Comparison of ENCODE assay signal across 15 cellular contexts in the genomic region with DNA sequence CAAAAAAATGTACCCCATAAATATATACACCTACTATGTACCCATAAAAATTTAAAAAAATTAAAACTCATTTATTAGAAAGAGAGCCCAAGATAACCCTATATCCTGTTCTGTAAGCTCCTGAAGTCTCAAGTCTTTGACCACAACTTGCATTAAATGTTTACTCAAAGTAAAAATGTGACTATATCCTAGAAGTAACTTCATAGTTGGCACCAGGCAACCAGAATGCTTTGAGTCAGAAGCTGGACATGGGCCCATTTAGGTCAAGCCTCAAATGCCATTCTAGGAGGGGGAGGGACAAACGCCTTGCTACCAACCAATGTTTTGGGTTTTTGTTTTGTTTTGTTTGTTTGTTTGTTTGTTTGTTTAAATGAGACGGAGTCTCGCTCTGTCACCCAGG. TPM values are rescaled to one million over a fixed set of nuclear protein-coding genes. Genes with fewer than 3 reads are reported as not detected.
DNase-seq lines count a peak whose midpoint lies in the region; ATAC-seq and TF ChIP-seq lines count a peak whose summit lies in the region.
"Had no signal": no experiment of that assay in that cellular context is flagged by ENCODE, and none has a peak within 500 bp of the region (broad histone marks: within the 10 kb centered on the region; RNA-seq: fewer than 3 reads in every experiment).

No MANE protein-coding gene starts in this region.

- no peaks in the 10 kb centered on the region for H3K9me3 Mint-ChIP-seq in activated T-helper 17 cell treated with anti-CD3 and anti-CD28 coated beads, Interleukin-2, amount 50 U/mL, for 72 hours
- H3K9me3 Mint-ChIP-seq in activated CD4-positive, alpha-beta memory T cell treated with anti-CD3 and anti-CD28 coated beads, Interleukin-2, amount 10 ng/mL, durations not matched to agents 7 days and 5 days = no peaks in the 10 kb centered on the region
- H3K9me3 Mint-ChIP-seq: immature natural killer cell had no signal

- H3K27me3 Mint-ChIP-seq in activated T-helper 17 cell treated with anti-CD3 and anti-CD28 coated beads, Interleukin-2, amount 50 U/mL, for 72 hours = no peaks in the 10 kb centered on the region
- no peaks in the 10 kb centered on the region for H3K27me3 Mint-ChIP-seq in activated CD4-positive, alpha-beta memory T cell treated with anti-CD3 and anti-CD28 coated beads, Interleukin-2, amount 10 ng/mL, durations not matched to agents 7 days and 5 days
- H3K27me3 Mint-ChIP-seq: activated CD8-positive, alpha-beta memory T cell treated with anti-CD3 and anti-CD28 coated beads, Interleukin-2, amount 10 ng/mL, durations not matched to agents 7 days and 5 days; B cell had no signal

- ATAC-seq in HG03097 (IDR thresholded peaks at IDR 0.05; ENCODE audit: low FRiP score, unreplicated experiment) = no peak
- no peak for ATAC-seq in activated T-helper 17 cell treated with anti-CD3 and anti-CD28 coated beads, Interleukin-2, amount 50 U/mL, for 72 hours (replicated peaks)
- ATAC-seq: activated CD8-positive, alpha-beta memory T cell treated with anti-CD3 and anti-CD28 coated beads, Interleukin-2, amount 10 ng/mL, durations not matched to agents 7 days and 5 days had no signal

- TF ChIP-seq CTCF in astrocyte of the spinal cord (IDR thresholded peaks at IDR 0.05; ENCODE audit: low read depth, low read length) = no peak

- CTCF ChIA-PET in activated CD4-positive, alpha-beta memory T cell treated with anti-CD3 and anti-CD28 coated beads, Interleukin-2, amount 10 ng/mL, durations not matched to agents 7 days and 5 days (lab: Charles Lee) = interaction anchor here (1.2 kb wide), 1 partner anchor 29 kb away, joined by 3 read pairs; no protein-coding TSS in a partner anchor

- no peak overlapping the region for H3K4me3 ChIP-seq in astrocyte of the spinal cord (ENCODE audit: low read depth, low read length)

- peak; percentile 75 for DNase-seq in AG08396 (ENCODE audit: low spot score)
- peak; percentile 32 for DNase-seq in HT-29 (ENCODE audit: low spot score)
- peak; percentile 63 for DNase-seq in astrocyte of the spinal cord (ENCODE audit: low read depth, low spot score)
- peak; percentile 22 for DNase-seq in kidney glomerular epithelial cell (lab: John Stamatoyannopoulos, UW)
- DNase-seq in activated CD4-positive, alpha-beta memory T cell treated with anti-CD3 and anti-CD28 coated beads, Interleukin-2, amount 10 ng/mL, durations not matched to agents 7 days and 5 days = no peak
- no peak for DNase-seq in SHP77 (lab: John Stamatoyannopoulos, UW)
- DNase-seq: activated CD8-positive, alpha-beta memory T cell treated with anti-CD3 and anti-CD28 coated beads, Interleukin-2, amount 10 ng/mL, durations not matched to agents 7 days and 5 days; activated naive CD4-positive, alpha-beta T cell treated with anti-CD3 and anti-CD28 coated beads, Interleukin-2, amount 50 U/mL, for 16 hours; foreskin melanocyte; immature natural killer cell; NCI-H510A; stimulated activated CD4-positive, alpha-beta T cell treated with anti-CD3 and anti-CD28 coated beads, Interleukin-2, amount 100 ng/mL, for 24 hours had no signal

- in situ Hi-C loops in astrocyte of the spinal cord (cut with HindIII; ENCODE audit: low sequenced_read_pairs) = no loop called here

- POLR2A ChIA-PET in activated CD4-positive, alpha-beta memory T cell treated with anti-CD3 and anti-CD28 coated beads, Interleukin-2, amount 10 ng/mL, durations not matched to agents 7 days and 5 days (lab: Charles Lee) = no interaction called here

- no peaks in the 10 kb centered on the region for H3K36me3 Mint-ChIP-seq in activated T-helper 17 cell treated with anti-CD3 and anti-CD28 coated beads, Interleukin-2, amount 50 U/mL, for 72 hours (ENCODE audit: low read depth)
- H3K36me3 Mint-ChIP-seq in activated CD4-positive, alpha-beta memory T cell treated with anti-CD3 and anti-CD28 coated beads, Interleukin-2, amount 10 ng/mL, durations not matched to agents 7 days and 5 days (ENCODE audit: low read depth) = no peaks in the 10 kb centered on the region
- H3K36me3 Mint-ChIP-seq: activated CD8-positive, alpha-beta memory T cell treated with anti-CD3 and anti-CD28 coated beads, Interleukin-2, amount 10 ng/mL, durations not matched to agents 7 days and 5 days; immature natural killer cell had no signal

- no peaks in the 10 kb centered on the region for H3K4me1 Mint-ChIP-seq in activated T-helper 17 cell treated with anti-CD3 and anti-CD28 coated beads, Interleukin-2, amount 50 U/mL, for 72 hours
- H3K4me1 Mint-ChIP-seq in activated CD4-positive, alpha-beta memory T cell treated with anti-CD3 and anti-CD28 coated beads, Interleukin-2, amount 10 ng/mL, durations not matched to agents 7 days and 5 days = no peaks in the 10 kb centered on the region
- H3K4me1 Mint-ChIP-seq: activated CD8-positive, alpha-beta memory T cell treated with anti-CD3 and anti-CD28 coated beads, Interleukin-2, amount 10 ng/mL, durations not matched to agents 7 days and 5 days; B cell; immature natural killer cell had no signal

- H3K27ac Mint-ChIP-seq in activated T-helper 17 cell treated with anti-CD3 and anti-CD28 coated beads, Interleukin-2, amount 50 U/mL, for 72 hours = no peak overlapping the region
- no peak overlapping the region for H3K27ac Mint-ChIP-seq in activated CD4-positive, alpha-beta memory T cell treated with anti-CD3 and anti-CD28 coated beads, Interleukin-2, amount 10 ng/mL, durations not matched to agents 7 days and 5 days
- H3K27ac Mint-ChIP-seq: activated CD8-positive, alpha-beta memory T cell treated with anti-CD3 and anti-CD28 coated beads, Interleukin-2, amount 10 ng/mL, durations not matched to agents 7 days and 5 days; B cell; immature natural killer cell had no signal

- no peak overlapping the region for H3K4me3 Mint-ChIP-seq in activated T-helper 17 cell treated with anti-CD3 and anti-CD28 coated beads, Interleukin-2, amount 50 U/mL, for 72 hours
- H3K4me3 Mint-ChIP-seq in activated CD4-positive, alpha-beta memory T cell treated with anti-CD3 and anti-CD28 coated beads, Interleukin-2, amount 10 ng/mL, durations not matched to agents 7 days and 5 days = no peak overlapping the region
- H3K4me3 Mint-ChIP-seq: activated CD8-positive, alpha-beta memory T cell treated with anti-CD3 and anti-CD28 coated beads, Interleukin-2, amount 10 ng/mL, durations not matched to agents 7 days and 5 days; B cell; immature natural killer cell had no signal

RNA-seq across cellular contexts. Expression of a gene that starts 9.3 kb away (rescaled TPM):
- 30.3 and 33.4 TPM in 2 replicates for total RNA-seq in HT-29 (2014; rRNA removed; shearing (Covaris generic))
- under 1 TPM; 0.45 to 0.95 TPM for total RNA-seq in activated T-helper 17 cell treated with anti-CD3 and anti-CD28 coated beads, Interleukin-2, amount 50 U/mL, for 72 hours
- under 1 TPM; 0.58 to 0.63 TPM for total RNA-seq in activated CD4-positive, alpha-beta memory T cell treated with anti-CD3 and anti-CD28 coated beads, Interleukin-2, amount 10 ng/mL, durations not matched to agents 7 days and 5 days

Comparison
In these comparisons a context has a peak if more than half of its experiments do, and no peak if none do; other contexts are left out.
1. DNase-seq: peak in AG08396 (single experiment), HT-29 (single experiment), astrocyte of the spinal cord (single experiment) and kidney glomerular epithelial cell (single experiment); none in activated CD4-positive, alpha-beta memory T cell treated with anti-CD3 and anti-CD28 coated beads, Interleukin-2, amount 10 ng/mL, durations not matched to agents 7 days and 5 days (single experiment) and SHP77 (0 of 2).
2. RNA of a gene that starts 9.3 kb away (total RNA-seq): 30.3 to 33.4 TPM in HT-29; 0.45 to 0.95 TPM in activated T-helper 17 cell treated with anti-CD3 and anti-CD28 coated beads, Interleukin-2, amount 50 U/mL, for 72 hours and 0.58 to 0.63 TPM in activated CD4-positive, alpha-beta memory T cell treated with anti-CD3 and anti-CD28 coated beads, Interleukin-2, amount 10 ng/mL, durations not matched to agents 7 days and 5 days; every median in the first group is over 10 times any median in the second.